Comparison of ENCODE assay signal across 10 cellular contexts in the genomic region with DNA sequence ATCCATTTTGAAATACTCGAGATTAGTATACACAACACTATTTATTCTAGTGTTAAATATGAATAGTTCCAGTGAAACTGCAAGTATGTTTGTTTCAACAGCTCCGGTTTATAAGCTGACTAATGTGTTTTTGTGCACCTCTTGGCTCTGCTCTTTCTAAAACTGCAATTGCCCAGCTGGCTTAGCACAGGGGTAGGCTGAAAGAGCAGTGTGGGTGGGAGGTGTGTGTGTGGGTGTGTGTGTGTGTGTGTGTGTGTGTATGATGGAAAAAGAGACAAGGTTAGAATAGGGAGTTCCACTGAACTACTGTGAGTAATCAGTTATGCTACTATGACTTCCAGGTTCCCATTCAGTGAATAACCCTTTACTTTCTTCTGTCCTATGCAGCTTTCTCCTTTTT. TPM values are rescaled to one million over a fixed set of nuclear protein-coding genes. Genes with fewer than 3 reads are reported as not detected.
A peak's percentile ranks its signal among the peaks of the same experiment; 100 is the strongest.
DNase-seq lines count a peak whose midpoint lies in the region; ATAC-seq and TF ChIP-seq lines count a peak whose summit lies in the region.
"Had no signal": no experiment of that assay in that cellular context is flagged by ENCODE, and none has a peak within 500 bp of the region (broad histone marks: within the 10 kb centered on the region; RNA-seq: fewer than 3 reads in every experiment).

No MANE protein-coding gene starts in this region.

- peak; percentile 49 for ATAC-seq in HG02588 (IDR thresholded peaks at IDR 0.05; ENCODE audit: unreplicated experiment)
- peak; percentile 96 for ATAC-seq in activated T-cell treated with anti-CD3 and anti-CD28 coated beads, Interleukin-2, amount 50 U/mL, for 72 hours (replicated peaks in 1 of 2)
- ATAC-seq in left ventricle myocardium superior = no peak

- no peaks in the 10 kb centered on the region for H3K9me3 Mint-ChIP-seq in activated T-cell treated with anti-CD3 and anti-CD28 coated beads, Interleukin-2, amount 50 U/mL, for 72 hours
- H3K9me3 Mint-ChIP-seq in glutamatergic neuron (ENCODE audit: unreplicated experiment) = no peaks in the 10 kb centered on the region

- H3K36me3 Mint-ChIP-seq in activated T-cell treated with anti-CD3 and anti-CD28 coated beads, Interleukin-2, amount 50 U/mL, for 72 hours (ENCODE audit: insufficient read depth in 2 of 2) = no peaks in the 10 kb centered on the region
- H3K36me3 Mint-ChIP-seq in glutamatergic neuron (ENCODE audit: unreplicated experiment) = no peaks in the 10 kb centered on the region

- TF ChIP-seq CTCF in GM12865 (IDR thresholded peaks at IDR 0.05; ENCODE audit: insufficient read depth, low read depth, low read length, missing control alignments) (no peak), glutamatergic neuron (IDR thresholded peaks at IDR 0.05; ENCODE audit: partially characterized antibody, unreplicated experiment) (no peak)

- no peaks in the 10 kb centered on the region for H3K27me3 Mint-ChIP-seq in activated T-cell treated with anti-CD3 and anti-CD28 coated beads, Interleukin-2, amount 50 U/mL, for 72 hours (ENCODE audit: low read depth)
- H3K27me3 Mint-ChIP-seq in glutamatergic neuron (ENCODE audit: unreplicated experiment) = peaks cover 2% of the 10 kb centered on the region
- H3K27me3 Mint-ChIP-seq: CD4-positive, CD25-positive, alpha-beta regulatory T cell had no signal

- peak overlapping the region; percentile 63 to 77 for H3K4me3 Mint-ChIP-seq in activated T-cell treated with anti-CD3 and anti-CD28 coated beads, Interleukin-2, amount 50 U/mL, for 72 hours
- no peak overlapping the region for H3K4me3 Mint-ChIP-seq in glutamatergic neuron (ENCODE audit: unreplicated experiment)
- H3K4me3 Mint-ChIP-seq: CD4-positive, CD25-positive, alpha-beta regulatory T cell had no signal

- H3K4me3 ChIP-seq in GM12865 (ENCODE audit: low read depth, low read length) (no peak overlapping the region), skeletal muscle cell (ENCODE audit: low read depth, low read length) (no peak overlapping the region)
- H3K4me3 ChIP-seq: ascending aorta had no signal

- peak; percentile 44 for DNase-seq in GM12865 (ENCODE audit: low read depth)
- DNase-seq in activated T-cell treated with anti-CD3 and anti-CD28 coated beads, Interleukin-2, amount 50 U/mL, for 72 hours = peak; percentile 72 to 73
- DNase-seq in skeletal muscle cell (ENCODE audit: low read depth) = peak; percentile 47
- DNase-seq in NCI-H345 (lab: John Stamatoyannopoulos, UW) = no peak
- DNase-seq in glutamatergic neuron = no peak
- no peak for DNase-seq in ecto neural progenitor cell (ENCODE audit: low spot score)
- no peak for DNase-seq in left ventricle myocardium superior

- peaks cover 49% of the 10 kb centered on the region for H3K4me1 Mint-ChIP-seq in activated T-cell treated with anti-CD3 and anti-CD28 coated beads, Interleukin-2, amount 50 U/mL, for 72 hours (ENCODE audit: low read depth)
- H3K4me1 Mint-ChIP-seq in glutamatergic neuron (ENCODE audit: low read depth, unreplicated experiment) = no peaks in the 10 kb centered on the region

- intact Hi-C loops in left ventricle myocardium superior (cut with micrococcal nuclease) = no loop called here

- H3K27ac Mint-ChIP-seq in activated T-cell treated with anti-CD3 and anti-CD28 coated beads, Interleukin-2, amount 50 U/mL, for 72 hours = peak overlapping the region; percentile 93
- no peak overlapping the region for H3K27ac Mint-ChIP-seq in glutamatergic neuron (ENCODE audit: unreplicated experiment)

RNA-seq across cellular contexts. Expression of a gene that starts 37.8 kb away (rescaled TPM):
- 10 to 100 TPM; 53.6 to 73.5 TPM for total RNA-seq in activated T-cell treated with anti-CD3 and anti-CD28 coated beads, Interleukin-2, amount 50 U/mL, for 72 hours
- total RNA-seq in glutamatergic neuron (ENCODE audit: unreplicated experiment) (38.1 TPM), left ventricle myocardium superior (8.1 TPM)

Comparison
In these comparisons a context has a peak if more than half of its experiments do, and no peak if none do; other contexts are left out.
1. DNase-seq: peak in GM12865 (single experiment), activated T-cell treated with anti-CD3 and anti-CD28 coated beads, Interleukin-2, amount 50 U/mL, for 72 hours (2 of 2) and skeletal muscle cell (single experiment); none in NCI-H345 (single experiment), glutamatergic neuron (single experiment), ecto neural progenitor cell (single experiment) and left ventricle myocardium superior (single experiment).